25 cellular contexts compared by ENCODE assay signal in genomic region chr2:170185319-170185718, GRCh38. TPM values are rescaled to one million over a fixed set of nuclear protein-coding genes. Genes with fewer than 3 reads are reported as not detected.
"Had no signal": no experiment of that assay in that cellular context is flagged by ENCODE, and none has a peak within 500 bp of the region (broad histone marks: within the 10 kb centered on the region; RNA-seq: fewer than 3 reads in every experiment).

No MANE protein-coding gene starts in this region.

- H3K4me2 ChIP-seq: SK-N-SH had no signal

- H3K27me3 ChIP-seq: MG63 had no signal

- H3K27ac Mint-ChIP-seq: T-cell had no signal

- DNase-seq: Karpas-422, KG1, MG63, NCI-H1092, NCI-H1105 treated with DMSO at 0.1 percent for 48 hours, NCI-H1417 treated with DMSO at 0.1 percent for 48 hours, NCI-H146, NCI-H1694 treated with DMSO at 0.1 percent for 48 hours, NCI-H1930, NCI-H2081, NCI-H2107, NCI-H2227 treated with DMSO at 0.1 percent for 48 hours, NCI-H510A, NCI-H524 treated with DMSO at 0.1 percent for 48 hours, NCI-H69, NCI-H774, PC-3, SHP77, SK-N-SH, SW 1271, T-cell had no signal

- H3K4me1 Mint-ChIP-seq: T-cell had no signal

- H3K36me3 ChIP-seq: MG63 had no signal

- H3K27ac ChIP-seq: RWPE1 had no signal

- H3K36me3 Mint-ChIP-seq: T-cell had no signal

- H3K4me3 Mint-ChIP-seq: T-cell had no signal

- ATAC-seq: Panc1, PC-3, T-cell had no signal

- H3K4me3 ChIP-seq: MG63 had no signal

- H3K9ac ChIP-seq: SK-N-SH had no signal

RNA-seq across cellular contexts. Expression of gene MYO3B, which starts 7.4 kb away (rescaled TPM):
- total RNA-seq: HT-29, OCI-LY7 had no signal
- polyA plus RNA-seq: SK-N-SH had no signal
